15 cellular contexts compared by ENCODE assay signal in the genomic region with DNA sequence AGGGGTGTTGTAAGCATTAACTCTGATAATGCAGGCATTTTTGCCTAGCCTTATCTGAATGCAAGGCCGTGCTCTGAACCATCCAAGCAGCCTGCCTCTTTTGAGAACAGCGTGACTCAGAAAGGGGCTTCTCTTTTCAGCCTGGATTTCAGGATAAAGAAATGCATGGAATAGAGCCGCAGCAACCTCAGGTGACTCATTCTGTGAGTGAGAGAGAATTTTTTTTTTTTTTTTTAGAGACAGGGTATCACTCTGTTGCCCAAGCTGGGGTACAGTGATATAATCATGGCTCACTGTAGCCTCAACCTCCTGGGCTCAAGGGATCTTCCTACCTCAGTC. TPM values are rescaled to one million over a fixed set of nuclear protein-coding genes. Genes with fewer than 3 reads are reported as not detected.
DNase-seq lines count a peak whose midpoint lies in the region; TF ChIP-seq lines count a peak whose summit lies in the region.
"Had no signal": no experiment of that assay in that cellular context is flagged by ENCODE, and none has a peak within 500 bp of the region (broad histone marks: within the 10 kb centered on the region; RNA-seq: fewer than 3 reads in every experiment).

No MANE protein-coding gene starts in this region.

- TF ChIP-seq CTCF in osteocyte (IDR thresholded peaks at IDR 0.05) = no peak

- no peak overlapping the region for H3K4me3 Mint-ChIP-seq in osteocyte (ENCODE audit: unreplicated experiment)

- peaks cover 4% of the 10 kb centered on the region for H3K4me1 Mint-ChIP-seq in osteocyte (ENCODE audit: unreplicated experiment)

- peaks cover 2% of the 10 kb centered on the region for H3K36me3 Mint-ChIP-seq in osteocyte (ENCODE audit: unreplicated experiment)

- H3K9me3 Mint-ChIP-seq in osteocyte (ENCODE audit: unreplicated experiment) = peaks cover 11% of the 10 kb centered on the region

- peaks cover 6% of the 10 kb centered on the region for H3K27me3 Mint-ChIP-seq in osteocyte (ENCODE audit: unreplicated experiment)

- H3K27ac Mint-ChIP-seq in osteocyte (ENCODE audit: unreplicated experiment) = no peak overlapping the region

- DNase-seq in ACHN = peak; percentile 64
- peak; percentile 92 for DNase-seq in HT1080 (ENCODE audit: low read depth)
- peak; percentile 88 for DNase-seq in astrocyte of the hippocampus (ENCODE audit: low read depth, low spot score)
- peak; percentile 53 for DNase-seq in iPS-NIHi7 (ENCODE audit: extremely low spot score)
- no peak for DNase-seq in activated T-cell treated with anti-CD3 and anti-CD28 coated beads, Interleukin-2, amount 50 U/mL, for 48 hours
- DNase-seq in nucleus accumbens (lab: John Stamatoyannopoulos, UW) = no peak
- no peak for DNase-seq in Kasumi-1 (lab: John Stamatoyannopoulos, UW)
- no peak for DNase-seq in osteocyte (ENCODE audit: extremely low spot score, unreplicated experiment)
- DNase-seq: activated CD4-positive, alpha-beta T cell treated with anti-CD3 and anti-CD28 coated beads, Interleukin-2, amount 50 U/mL, for 48 hours; activated effector memory CD4-positive, alpha-beta T cell treated with Interleukin-2 at 50 U/mL for 16 hours; caudate nucleus; NCI-H510A; stimulated activated CD4-positive, alpha-beta T cell treated with anti-CD3 and anti-CD28 coated beads, Interleukin-1b, Interleukin-23, amount 100 ng/mL, for 48 hours; T-helper 2 cell; upper lobe of right lung had no signal

- in situ Hi-C loops in ACHN (cut with HindIII; ENCODE audit: low pct_ligation_motif_present, low pct_unique_long_range_greater_than_20kb, low sequenced_read_pairs) = no loop called here

RNA-seq across cellular contexts. Expression of a gene that starts 20.6 kb away (rescaled TPM):
- 25.1 and 26.8 TPM in 2 replicates for total RNA-seq in HT1080 (2014; rRNA removed; shearing (Covaris generic))
- polyA plus RNA-seq in HT1080 (2015; cell fraction: cytosol; rRNA removed) = 27.3 and 41.7 TPM in 2 replicates
- 84.8 and 91.8 TPM in 2 replicates for polyA plus RNA-seq in HT1080 (2015; cell fraction: nucleus; rRNA removed)
- total RNA-seq in osteocyte = 23.7 and 24.0 TPM in 2 replicates

Comparison
In these comparisons a context has a peak if more than half of its experiments do, and no peak if none do; other contexts are left out.
1. DNase-seq: peak in ACHN (single experiment), HT1080 (single experiment), astrocyte of the hippocampus (single experiment) and iPS-NIHi7 (single experiment); none in activated T-cell treated with anti-CD3 and anti-CD28 coated beads, Interleukin-2, amount 50 U/mL, for 48 hours (0 of 2), nucleus accumbens (0 of 56), Kasumi-1 (0 of 2) and osteocyte (single experiment).